21 cellular contexts compared by ENCODE assay signal in the genomic region with DNA sequence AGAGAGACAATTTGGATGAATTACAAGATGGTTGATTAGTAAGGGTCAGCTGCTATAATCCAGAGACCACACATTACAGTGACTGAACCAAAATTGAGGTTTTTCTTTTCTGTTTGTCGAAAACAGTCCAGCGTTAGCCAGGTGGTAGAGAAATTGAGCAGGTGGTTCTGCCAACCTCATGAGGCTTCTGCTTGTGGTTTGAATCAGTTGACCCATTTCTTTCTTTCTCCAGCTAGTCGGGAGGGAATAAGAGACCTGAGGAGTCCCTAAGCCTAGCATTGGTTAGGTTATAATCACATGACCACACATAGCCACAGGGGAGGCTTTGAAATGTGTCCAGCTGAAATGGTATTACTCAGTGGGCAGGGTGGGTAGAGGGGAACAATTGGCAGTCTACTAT.
"Had no signal": no experiment of that assay in that cellular context is flagged by ENCODE, and none has a peak within 500 bp of the region (broad histone marks: within the 10 kb centered on the region; RNA-seq: fewer than 3 reads in every experiment).

No MANE protein-coding gene starts in this region.

- H3K4me1 ChIP-seq: prostate gland, sigmoid colon, stomach, vagina had no signal

- H3K36me3 ChIP-seq: gastrocnemius medialis, prostate gland, sigmoid colon, stomach, thyroid gland, vagina had no signal

- H3K27me3 ChIP-seq: gastrocnemius medialis, sigmoid colon, stomach, thyroid gland, vagina had no signal

- H3K36me3 Mint-ChIP-seq: naive thymus-derived CD4-positive, alpha-beta T cell; stimulated activated effector memory CD8-positive, alpha-beta T cell treated with anti-CD3 and anti-CD28 coated beads, Interleukin-12 subunit alpha, Interleukin-12 subunit beta, amount 100 ng/mL, for 72 hours had no signal

- DNase-seq: dorsolateral prefrontal cortex; effector CD4-positive, alpha-beta T cell; foreskin fibroblast; gastrocnemius medialis; head of caudate nucleus; mesenchymal stem cell; midbrain; naive thymus-derived CD4-positive, alpha-beta T cell; nucleus accumbens; right cardiac atrium; sigmoid colon; stimulated activated CD4-positive, alpha-beta T cell treated with anti-CD3 and anti-CD28 coated beads, Interleukin-2, amount 100 ng/mL, for 24 hours; stimulated activated CD4-positive, alpha-beta T cell treated with anti-CD3 and anti-CD28 coated beads, Interleukin-4, amount 100 ng/mL, for 24 hours; stimulated activated naive CD4-positive, alpha-beta T cell treated with Interleukin-2 at 50 U/mL for 16 hours; stomach; thyroid gland; trophoblast cell had no signal

- H3K4me3 Mint-ChIP-seq: naive thymus-derived CD4-positive, alpha-beta T cell; nephron; stimulated activated effector memory CD8-positive, alpha-beta T cell treated with anti-CD3 and anti-CD28 coated beads, Interleukin-12 subunit alpha, Interleukin-12 subunit beta, amount 100 ng/mL, for 72 hours had no signal

- H3K27ac Mint-ChIP-seq: naive thymus-derived CD4-positive, alpha-beta T cell; nephron; stimulated activated effector memory CD8-positive, alpha-beta T cell treated with anti-CD3 and anti-CD28 coated beads, Interleukin-12 subunit alpha, Interleukin-12 subunit beta, amount 100 ng/mL, for 72 hours had no signal

- H3K9me3 ChIP-seq: gastrocnemius medialis, prostate gland, stomach, thyroid gland, vagina had no signal

- H3K4me1 Mint-ChIP-seq: naive thymus-derived CD4-positive, alpha-beta T cell; nephron; stimulated activated effector memory CD8-positive, alpha-beta T cell treated with anti-CD3 and anti-CD28 coated beads, Interleukin-12 subunit alpha, Interleukin-12 subunit beta, amount 100 ng/mL, for 72 hours had no signal

- H3K4me3 ChIP-seq: dorsolateral prefrontal cortex, gastrocnemius medialis, prostate gland, sigmoid colon, stomach, thyroid gland, vagina had no signal

- H3K9me3 Mint-ChIP-seq: nephron had no signal
